In genomic region chr6:44525761-44526351, GRCh38 we compare ENCODE assay signal across 24 cellular contexts.
DNase-seq lines count a peak whose midpoint lies in the region; ATAC-seq and TF ChIP-seq lines count a peak whose summit lies in the region.
"Had no signal": no experiment of that assay in that cellular context is flagged by ENCODE, and none has a peak within 500 bp of the region (broad histone marks: within the 10 kb centered on the region; RNA-seq: fewer than 3 reads in every experiment).

No MANE protein-coding gene starts in this region.

- H3K4me3 ChIP-seq in coronary artery (no peak overlapping the region), esophagus muscularis mucosa (no peak overlapping the region)
- H3K4me3 ChIP-seq: A549; BLaER1 treated with 17β-estradiol and CSF1 and Interleukin-3, amounts not matched to agents 10 nM and 100 nM; GM12878; GM23248; HAP-1 had no signal

- no peak for ATAC-seq in activated naive CD8-positive, alpha-beta T cell treated with anti-CD3 and anti-CD28 coated beads, Interleukin-2, amount 50 U/mL, for 24 hours
- ATAC-seq: A549 had no signal

- peaks cover 22% of the 10 kb centered on the region for H3K4me1 Mint-ChIP-seq in activated naive CD8-positive, alpha-beta T cell treated with anti-CD3 and anti-CD28 coated beads, Interleukin-2, amount 50 U/mL, for 24 hours
- H3K4me1 Mint-ChIP-seq in activated naive CD8-positive, alpha-beta T cell treated with anti-CD3 and anti-CD28 coated beads for 36 hours = peaks cover 21% of the 10 kb centered on the region

- no peaks in the 10 kb centered on the region for H3K36me3 ChIP-seq in esophagus muscularis mucosa
- H3K36me3 ChIP-seq: BE2C; BLaER1 treated with 17β-estradiol and CSF1 and Interleukin-3, amounts not matched to agents 10 nM and 100 nM; HAP-1 had no signal

- TF ChIP-seq CTCF in coronary artery (IDR thresholded peaks at IDR 0.05) (no peak), esophagus muscularis mucosa (IDR thresholded peaks at IDR 0.05) (no peak)

- no peak for TF ChIP-seq POLR2A in esophagus muscularis mucosa (IDR thresholded peaks at IDR 0.05; ENCODE audit: low read depth)

- intact Hi-C loops in esophagus muscularis mucosa (cut with DNase I) = no loop called here

- no peak for TF ChIP-seq EP300 in esophagus muscularis mucosa (IDR thresholded peaks at IDR 0.05)

- H3K27ac Mint-ChIP-seq in activated naive CD8-positive, alpha-beta T cell treated with anti-CD3 and anti-CD28 coated beads, Interleukin-2, amount 50 U/mL, for 24 hours = peak overlapping the region; percentile 19
- no peak overlapping the region for H3K27ac Mint-ChIP-seq in activated naive CD8-positive, alpha-beta T cell treated with anti-CD3 and anti-CD28 coated beads for 36 hours
- H3K27ac Mint-ChIP-seq: CD4-positive, alpha-beta T cell; CD8-positive, alpha-beta memory T cell; HFFc6 had no signal

- no peak overlapping the region for H3K4me3 Mint-ChIP-seq in activated naive CD8-positive, alpha-beta T cell treated with anti-CD3 and anti-CD28 coated beads, Interleukin-2, amount 50 U/mL, for 24 hours
- no peak overlapping the region for H3K4me3 Mint-ChIP-seq in activated naive CD8-positive, alpha-beta T cell treated with anti-CD3 and anti-CD28 coated beads for 36 hours
- H3K4me3 Mint-ChIP-seq: CD4-positive, alpha-beta T cell; CD8-positive, alpha-beta memory T cell; HFFc6 had no signal

- H3K27me3 Mint-ChIP-seq in activated naive CD8-positive, alpha-beta T cell treated with anti-CD3 and anti-CD28 coated beads, Interleukin-2, amount 50 U/mL, for 24 hours = peaks cover 31% of the 10 kb centered on the region
- peaks cover 49% of the 10 kb centered on the region for H3K27me3 Mint-ChIP-seq in activated naive CD8-positive, alpha-beta T cell treated with anti-CD3 and anti-CD28 coated beads for 36 hours

- H3K27ac ChIP-seq in coronary artery = no peak overlapping the region
- no peak overlapping the region for H3K27ac ChIP-seq in esophagus muscularis mucosa (replicated peaks in 1 of 4)
- H3K27ac ChIP-seq: 22Rv1, A549, GM23248 had no signal

- no peaks in the 10 kb centered on the region for H3K4me1 ChIP-seq in esophagus muscularis mucosa
- H3K4me1 ChIP-seq: A549, BE2C, HAP-1 had no signal

- H3K9me3 ChIP-seq in esophagus muscularis mucosa = peaks cover 0 to 20% (median 6%) of the 10 kb centered on the region in 4 donors
- H3K9me3 ChIP-seq: A549, BE2C, HAP-1 had no signal

- no peaks in the 10 kb centered on the region for H3K36me3 Mint-ChIP-seq in activated naive CD8-positive, alpha-beta T cell treated with anti-CD3 and anti-CD28 coated beads, Interleukin-2, amount 50 U/mL, for 24 hours (ENCODE audit: low read depth)
- peaks cover 4% of the 10 kb centered on the region for H3K36me3 Mint-ChIP-seq in activated naive CD8-positive, alpha-beta T cell treated with anti-CD3 and anti-CD28 coated beads for 36 hours

- peaks cover 12% of the 10 kb centered on the region for H3K9me3 Mint-ChIP-seq in activated naive CD8-positive, alpha-beta T cell treated with anti-CD3 and anti-CD28 coated beads, Interleukin-2, amount 50 U/mL, for 24 hours
- peaks cover 12% of the 10 kb centered on the region for H3K9me3 Mint-ChIP-seq in activated naive CD8-positive, alpha-beta T cell treated with anti-CD3 and anti-CD28 coated beads for 36 hours

- DNase-seq in activated naive CD8-positive, alpha-beta T cell treated with anti-CD3 and anti-CD28 coated beads, Interleukin-2, amount 50 U/mL, for 24 hours = no peak
- DNase-seq in activated naive CD8-positive, alpha-beta T cell treated with anti-CD3 and anti-CD28 coated beads for 36 hours = no peak
- DNase-seq in coronary artery (ENCODE audit: low spot score) (peak; percentile 59), esophagus muscularis mucosa (ENCODE audit: extremely low spot score) (peak; percentile 57), NCI-H748 (lab: John Stamatoyannopoulos, UW; ENCODE audit: unreplicated experiment) (no peak), iPS-NIHi7 (ENCODE audit: extremely low spot score) (no peak), glomerular visceral epithelial cell (ENCODE audit: extremely low spot score) (no peak), 8988T (no peak)
- DNase-seq: ACHN; AML-193; BE2C; CD4-positive, alpha-beta T cell; CD8-positive, alpha-beta memory T cell; DMS 273 treated with DMSO at 0.1 percent for 48 hours; DMS79; EL; GDM1; GM23248; HFFc6 had no signal

- WGBS in esophagus muscularis mucosa = 97% methylated on average over 9 of the region's 9 CpGs

- H3K27me3 ChIP-seq in esophagus muscularis mucosa = peaks cover 0 to 12% (median 0%) of the 10 kb centered on the region in 4 donors

Comparison
In these comparisons a context has a peak if more than half of its experiments do, and no peak if none do; other contexts are left out.
1. DNase-seq: peak in coronary artery (single experiment) and esophagus muscularis mucosa (single experiment); none in activated naive CD8-positive, alpha-beta T cell treated with anti-CD3 and anti-CD28 coated beads, Interleukin-2, amount 50 U/mL, for 24 hours (single experiment), activated naive CD8-positive, alpha-beta T cell treated with anti-CD3 and anti-CD28 coated beads for 36 hours (single experiment), NCI-H748 (single experiment), iPS-NIHi7 (single experiment), glomerular visceral epithelial cell (single experiment) and 8988T (single experiment).